Comparison of ENCODE assay signal across 17 cellular contexts in the genomic region with DNA sequence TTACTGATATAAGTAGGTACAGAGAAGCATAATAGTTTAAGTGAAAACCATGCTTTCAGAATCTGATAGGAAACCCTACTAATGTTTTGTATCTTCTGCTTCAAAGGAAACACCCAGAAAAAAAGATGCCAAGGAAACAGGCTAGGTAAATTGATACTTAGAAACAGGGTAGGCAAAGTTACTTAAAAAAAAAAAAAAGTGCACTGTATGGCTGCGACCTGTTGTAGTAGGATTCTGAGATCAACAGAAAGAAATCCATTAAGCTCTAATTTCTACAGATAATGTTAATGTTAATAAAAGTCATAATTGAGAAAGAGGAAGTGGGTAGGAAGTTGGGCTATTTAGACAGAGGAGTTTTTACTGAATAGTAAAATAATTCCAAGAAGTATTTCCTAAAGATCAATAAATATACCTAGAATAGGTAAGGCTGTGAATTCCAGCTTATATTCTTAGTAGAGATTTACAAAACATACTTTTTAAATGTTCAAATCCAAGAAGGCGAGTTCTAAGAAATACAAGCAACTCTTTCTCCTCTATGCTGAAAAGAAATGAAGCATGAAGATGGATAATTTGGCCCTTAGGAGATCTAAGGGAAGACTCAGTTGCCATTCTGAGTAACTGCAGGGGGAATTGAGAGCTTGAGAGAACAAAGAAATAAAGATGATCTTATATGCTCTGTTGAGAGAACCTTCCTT. TPM values are rescaled to one million over a fixed set of nuclear protein-coding genes. Genes with fewer than 3 reads are reported as not detected.
DNase-seq lines count a peak whose midpoint lies in the region; ATAC-seq lines count a peak whose summit lies in the region.
"Had no signal": no experiment of that assay in that cellular context is flagged by ENCODE, and none has a peak within 500 bp of the region (broad histone marks: within the 10 kb centered on the region; RNA-seq: fewer than 3 reads in every experiment).

No MANE protein-coding gene starts in this region.

- H3K36me3 Mint-ChIP-seq in activated T-cell treated with anti-CD3 and anti-CD28 coated beads, Interleukin-2, amount 50 U/mL, for 72 hours (ENCODE audit: insufficient read depth in 2 of 2) = no peaks in the 10 kb centered on the region
- H3K36me3 Mint-ChIP-seq in CD8-positive, alpha-beta memory T cell = peaks cover 0 to 4% (median 2%) of the 10 kb centered on the region in 3 donors
- peaks cover 4% of the 10 kb centered on the region for H3K36me3 Mint-ChIP-seq in T-helper 1 cell treated with Interleukin-12 subunit alpha and Interleukin-12 subunit beta and Interleukin-4 antibody, amounts not matched to agents 30 μg/mL and 1 μg/mL, for 36 hours (ENCODE audit: low read depth)
- H3K36me3 Mint-ChIP-seq in central memory CD8-positive, alpha-beta T cell (ENCODE audit: insufficient read depth) = no peaks in the 10 kb centered on the region

- no peak overlapping the region for H3K27ac ChIP-seq in CD8-positive, alpha-beta memory T cell (ENCODE audit: low read depth, low read length)

- CTCF ChIA-PET in CD8-positive, alpha-beta memory T cell (lab: Charles Lee) = no interaction called here

- no peak overlapping the region for H3K4me3 ChIP-seq in CD8-positive, alpha-beta memory T cell (ENCODE audit: low read length)
- H3K4me3 ChIP-seq: HAP-1 had no signal

- H3K9me3 ChIP-seq in CD8-positive, alpha-beta memory T cell (ENCODE audit: low read length) = no peaks in the 10 kb centered on the region
- H3K9me3 ChIP-seq: HAP-1 had no signal

- H3K4me1 Mint-ChIP-seq in activated T-cell treated with anti-CD3 and anti-CD28 coated beads, Interleukin-2, amount 50 U/mL, for 72 hours (ENCODE audit: low read depth) = peaks cover 40% of the 10 kb centered on the region
- peaks cover 33 to 59% (median 58%) of the 10 kb centered on the region in 3 donors for H3K4me1 Mint-ChIP-seq in CD8-positive, alpha-beta memory T cell
- peaks cover 30% of the 10 kb centered on the region for H3K4me1 Mint-ChIP-seq in T-helper 1 cell treated with Interleukin-12 subunit alpha and Interleukin-12 subunit beta and Interleukin-4 antibody, amounts not matched to agents 30 μg/mL and 1 μg/mL, for 36 hours (ENCODE audit: low read depth)
- peaks cover 39% of the 10 kb centered on the region for H3K4me1 Mint-ChIP-seq in central memory CD8-positive, alpha-beta T cell

- no peaks in the 10 kb centered on the region for H3K27me3 Mint-ChIP-seq in activated T-cell treated with anti-CD3 and anti-CD28 coated beads, Interleukin-2, amount 50 U/mL, for 72 hours (ENCODE audit: low read depth)
- H3K27me3 Mint-ChIP-seq in CD8-positive, alpha-beta memory T cell = peaks cover 0 to 3% of the 10 kb centered on the region in 2 donors
- H3K27me3 Mint-ChIP-seq in T-helper 1 cell treated with Interleukin-12 subunit alpha and Interleukin-12 subunit beta and Interleukin-4 antibody, amounts not matched to agents 30 μg/mL and 1 μg/mL, for 36 hours (ENCODE audit: low read depth) = peaks cover 4% of the 10 kb centered on the region
- H3K27me3 Mint-ChIP-seq in central memory CD8-positive, alpha-beta T cell = no peaks in the 10 kb centered on the region

- peak overlapping the region; percentile 80 for H3K27ac Mint-ChIP-seq in activated T-cell treated with anti-CD3 and anti-CD28 coated beads, Interleukin-2, amount 50 U/mL, for 72 hours
- H3K27ac Mint-ChIP-seq in CD8-positive, alpha-beta memory T cell = peak overlapping the region in 6 of 8 donors; percentile 5 to 58 (median 36)
- peak overlapping the region; percentile 31 for H3K27ac Mint-ChIP-seq in T-helper 1 cell treated with Interleukin-12 subunit alpha and Interleukin-12 subunit beta and Interleukin-4 antibody, amounts not matched to agents 30 μg/mL and 1 μg/mL, for 36 hours
- peak overlapping the region; percentile 67 for H3K27ac Mint-ChIP-seq in central memory CD8-positive, alpha-beta T cell (ENCODE audit: low read depth)
- H3K27ac Mint-ChIP-seq: B cell had no signal

- POLR2A ChIA-PET in CD8-positive, alpha-beta memory T cell (lab: Charles Lee) = interaction anchor here (1.3 kb wide), 1 partner anchor 24 kb away, joined by 5 read pairs; the partner anchor contains the start of gene STT3B

- H3K36me3 ChIP-seq in CD8-positive, alpha-beta memory T cell (ENCODE audit: insufficient read depth, low read length) = no peaks in the 10 kb centered on the region
- H3K36me3 ChIP-seq: HAP-1 had no signal

- no peak for DNase-seq in activated T-cell treated with anti-CD3 and anti-CD28 coated beads, Interleukin-2, amount 50 U/mL, for 72 hours
- no peak for DNase-seq in activated T-cell treated with anti-CD3 and anti-CD28 coated beads, Interleukin-2, amount 50 U/mL, for 1 hour
- no peak for DNase-seq in CD8-positive, alpha-beta memory T cell
- DNase-seq in central memory CD8-positive, alpha-beta T cell (ENCODE audit: low spot score in 2 of 2) = no peak
- DNase-seq in NCI-H748 treated with DMSO at 0.1 percent for 48 hours (lab: John Stamatoyannopoulos, UW) = no peak
- DNase-seq: DMS153, IMR-90, NCI-H1436 treated with DMSO at 0.1 percent for 48 hours, NCI-H2081 treated with DMSO at 0.1 percent for 48 hours, NCI-H226, NCI-H526, OCI-M1, RPMI8226 had no signal

- H3K27me3 ChIP-seq in CD8-positive, alpha-beta memory T cell (ENCODE audit: insufficient read depth, low read length, poor library complexity, severe bottlenecking) = no peaks in the 10 kb centered on the region

- H3K4me1 ChIP-seq in CD8-positive, alpha-beta memory T cell (ENCODE audit: insufficient read depth, low read length) = peaks cover 35% of the 10 kb centered on the region
- H3K4me1 ChIP-seq: HAP-1 had no signal

- peak overlapping the region in 1 of 2 donors; percentile 57 for H3K4me3 Mint-ChIP-seq in activated T-cell treated with anti-CD3 and anti-CD28 coated beads, Interleukin-2, amount 50 U/mL, for 72 hours
- H3K4me3 Mint-ChIP-seq in CD8-positive, alpha-beta memory T cell = peak overlapping the region in 3 of 7 donors; percentile 2 to 60 (median 16)
- peak overlapping the region; percentile 32 for H3K4me3 Mint-ChIP-seq in T-helper 1 cell treated with Interleukin-12 subunit alpha and Interleukin-12 subunit beta and Interleukin-4 antibody, amounts not matched to agents 30 μg/mL and 1 μg/mL, for 36 hours
- H3K4me3 Mint-ChIP-seq in central memory CD8-positive, alpha-beta T cell = no peak overlapping the region
- H3K4me3 Mint-ChIP-seq: B cell had no signal

- H3K9me3 Mint-ChIP-seq in activated T-cell treated with anti-CD3 and anti-CD28 coated beads, Interleukin-2, amount 50 U/mL, for 72 hours = peaks cover 0 to 1% of the 10 kb centered on the region in 2 donors
- no peaks in the 10 kb centered on the region for H3K9me3 Mint-ChIP-seq in CD8-positive, alpha-beta memory T cell
- H3K9me3 Mint-ChIP-seq in T-helper 1 cell treated with Interleukin-12 subunit alpha and Interleukin-12 subunit beta and Interleukin-4 antibody, amounts not matched to agents 30 μg/mL and 1 μg/mL, for 36 hours = no peaks in the 10 kb centered on the region
- H3K9me3 Mint-ChIP-seq in central memory CD8-positive, alpha-beta T cell = no peaks in the 10 kb centered on the region

- ATAC-seq in activated T-cell treated with anti-CD3 and anti-CD28 coated beads, Interleukin-2, amount 50 U/mL, for 72 hours (replicated peaks in 1 of 2) = no peak
- ATAC-seq in central memory CD8-positive, alpha-beta T cell (replicated peaks; ENCODE audit: extremely low read depth, poor library complexity, severe bottlenecking) = no peak
- no peak for ATAC-seq in HG03039 (IDR thresholded peaks at IDR 0.05; ENCODE audit: unreplicated experiment)

RNA-seq across cellular contexts. Expression of gene STT3B, which starts 24.1 kb away (rescaled TPM):
- total RNA-seq in activated T-cell treated with anti-CD3 and anti-CD28 coated beads, Interleukin-2, amount 50 U/mL, for 72 hours = 100 to 1,000 TPM; 100 to 119 TPM
- total RNA-seq in CD8-positive, alpha-beta memory T cell = 100 to 1,000 TPM; 107 to 116 TPM
- 137 TPM for polyA plus RNA-seq in CD8-positive, alpha-beta memory T cell
